In genomic region chr10:55348534-55348933, GRCh38 we compare ENCODE assay signal across 10 cellular contexts.
"Had no signal": no experiment of that assay in that cellular context is flagged by ENCODE, and none has a peak within 500 bp of the region (broad histone marks: within the 10 kb centered on the region; RNA-seq: fewer than 3 reads in every experiment).

No MANE protein-coding gene starts in this region.

- ATAC-seq: HCT116 had no signal

- H2AFZ ChIP-seq: GM23248 had no signal

- H3K36me3 ChIP-seq: HAP-1 had no signal

- DNase-seq: GM23248, GOT3, H7, H9, HCEC 1CT, HFFc6 had no signal

- H3K4me3 ChIP-seq: GM23248, HAP-1 had no signal

- H3K9ac ChIP-seq: GM23248 had no signal

- H3K27ac ChIP-seq: GM23248 had no signal

- H3K9me3 Mint-ChIP-seq: H9 had no signal

- H3K9me3 ChIP-seq: HAP-1 had no signal

- H3K27ac Mint-ChIP-seq: H9, HFFc6 had no signal

- H3K4me3 Mint-ChIP-seq: H9, HFFc6 had no signal

- FAIRE-seq: H1, H54 had no signal
